ENCODE assay signal across 23 cellular contexts in the genomic region with DNA sequence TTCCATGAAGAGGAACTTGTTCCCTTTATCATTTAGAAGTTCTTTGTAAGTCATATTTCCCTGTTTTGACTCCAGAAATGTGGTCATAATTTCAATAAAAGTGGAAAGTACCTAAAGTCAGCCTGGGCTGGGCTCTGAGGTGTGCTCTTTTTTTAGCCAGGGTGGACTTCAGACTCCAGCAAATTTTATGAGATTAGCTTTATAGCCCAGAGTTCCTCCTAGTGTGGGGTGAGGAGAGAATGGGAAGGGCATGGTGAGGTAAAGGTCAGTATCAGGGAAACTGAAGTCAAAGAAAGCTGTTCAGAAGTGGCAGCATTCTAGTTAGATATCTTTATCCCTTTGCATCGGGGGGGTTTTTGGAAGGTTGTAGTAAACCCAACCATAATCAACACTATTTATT.
A peak's percentile ranks its signal among the peaks of the same experiment; 100 is the strongest.
DNase-seq lines count a peak whose midpoint lies in the region; ATAC-seq and TF ChIP-seq lines count a peak whose summit lies in the region.
"Had no signal": no experiment of that assay in that cellular context is flagged by ENCODE, and none has a peak within 500 bp of the region (broad histone marks: within the 10 kb centered on the region; RNA-seq: fewer than 3 reads in every experiment).

No MANE protein-coding gene starts in this region.

- no peak for TF ChIP-seq POLR2A in breast epithelium (IDR thresholded peaks at IDR 0.05)
- TF ChIP-seq POLR2A in body of pancreas (IDR thresholded peaks at IDR 0.05) = no peak

- CTCF ChIA-PET in MCF 10A (lab: Yijun Ruan, JAX) = interaction anchor here (0.6 to 1.3 kb wide), 3 partner anchors 11 to 206 kb away, joined by 3 to 6 read pairs (median 4); no protein-coding TSS in a partner anchor

- H3K27me3 Mint-ChIP-seq in MCF 10A (ENCODE audit: insufficient read depth, unreplicated experiment) (no peaks in the 10 kb centered on the region), immature natural killer cell (ENCODE audit: low read depth in 3 of 3) (peaks cover 3 to 8% (median 4%) of the 10 kb centered on the region in 3 donors)

- H3K9me3 Mint-ChIP-seq in MCF 10A (ENCODE audit: unreplicated experiment) = peaks cover 7% of the 10 kb centered on the region
- peaks cover 0 to 3% (median 0%) of the 10 kb centered on the region in 6 donors for H3K9me3 Mint-ChIP-seq in immature natural killer cell
- H3K9me3 Mint-ChIP-seq: CD4-positive, alpha-beta memory T cell had no signal

- H3K9me3 ChIP-seq in breast epithelium (no peaks in the 10 kb centered on the region), body of pancreas (no peaks in the 10 kb centered on the region), mucosa of descending colon (no peaks in the 10 kb centered on the region), MG63 (no peaks in the 10 kb centered on the region; the same call in 1 of the 2 replicates)
- H3K9me3 ChIP-seq: BLaER1 had no signal

- H3K27ac Mint-ChIP-seq in MCF 10A (ENCODE audit: low read depth, unreplicated experiment) (peak overlapping the region; percentile 52), immature natural killer cell (no peak overlapping the region)
- H3K27ac Mint-ChIP-seq: CD4-positive, alpha-beta memory T cell had no signal

- H3K4me3 ChIP-seq in breast epithelium (no peak overlapping the region), body of pancreas (no peak overlapping the region), mucosa of descending colon (no peak overlapping the region), MG63 (no peak overlapping the region)
- H3K4me3 ChIP-seq: BLaER1 had no signal

- peak; percentile 18 for ATAC-seq in body of pancreas
- peak; percentile 89 for ATAC-seq in mucosa of descending colon
- no peak for ATAC-seq in HG02870 (IDR thresholded peaks at IDR 0.05; ENCODE audit: unreplicated experiment)
- ATAC-seq: HepG2 had no signal

- no peaks in the 10 kb centered on the region for H3K27me3 ChIP-seq in breast epithelium
- no peaks in the 10 kb centered on the region for H3K27me3 ChIP-seq in body of pancreas
- H3K27me3 ChIP-seq in MG63 = no peaks in the 10 kb centered on the region
- H3K27me3 ChIP-seq: BLaER1 had no signal

- intact Hi-C loops in MCF 10A (cut with micrococcal nuclease) = no loop called here
- intact Hi-C loops in breast epithelium (cut with DNase I; ENCODE audit: low total_unique reads) = no loop called here
- intact Hi-C loops in body of pancreas (cut with DNase I) = loop anchor here (10.0 kb wide), 1 partner anchor 207 kb away; no protein-coding TSS in a partner anchor
- intact Hi-C loops in mucosa of descending colon (cut with DNase I, micrococcal nuclease) = no loop called here

- H3K36me3 ChIP-seq in breast epithelium = no peaks in the 10 kb centered on the region
- no peaks in the 10 kb centered on the region for H3K36me3 ChIP-seq in body of pancreas (replicated peaks in 1 of 2; ENCODE audit: insufficient read depth in 1 of 2, low read depth in 2 of 2)
- no peaks in the 10 kb centered on the region for H3K36me3 ChIP-seq in mucosa of descending colon (ENCODE audit: low read depth)
- H3K36me3 ChIP-seq in MG63 = no peaks in the 10 kb centered on the region
- H3K36me3 ChIP-seq: BLaER1 had no signal

- H3K4me3 Mint-ChIP-seq in MCF 10A (ENCODE audit: unreplicated experiment) (no peak overlapping the region), immature natural killer cell (no peak overlapping the region)
- H3K4me3 Mint-ChIP-seq: CD4-positive, alpha-beta memory T cell had no signal

- 62 to 76% methylated on average over 1 of the region's 1 CpG for WGBS in body of pancreas, 2 donors

- H3K4me1 ChIP-seq in breast epithelium (no peaks in the 10 kb centered on the region), body of pancreas (no peaks in the 10 kb centered on the region), mucosa of descending colon (ENCODE audit: low read depth) (peaks cover 20% of the 10 kb centered on the region)
- H3K4me1 ChIP-seq: Caco-2 had no signal

- POLR2A ChIA-PET in MCF 10A (lab: Yijun Ruan, JAX) = interaction anchor here (1.6 kb wide), 1 partner anchor 10 kb away, joined by 4 read pairs; no protein-coding TSS in a partner anchor

- H3K4me1 Mint-ChIP-seq in MCF 10A (ENCODE audit: insufficient read depth, unreplicated experiment) (peaks cover 38% of the 10 kb centered on the region), immature natural killer cell (no peaks in the 10 kb centered on the region)

- H3K27ac ChIP-seq in breast epithelium (no peak overlapping the region), body of pancreas (no peak overlapping the region)
- H3K27ac ChIP-seq: 22Rv1, BLaER1 had no signal

- BruUV-seq in MCF 10A (replicated peaks; lab: Mats Ljungman, UMichigan) = no TSS peak

- TF ChIP-seq CTCF in MCF 10A (IDR thresholded peaks at IDR 0.05; ENCODE audit: unreplicated experiment) = no peak
- no peak for TF ChIP-seq CTCF in breast epithelium (IDR thresholded peaks at IDR 0.05)
- no peak for TF ChIP-seq CTCF in body of pancreas (IDR thresholded peaks at IDR 0.05)
- TF ChIP-seq CTCF in mucosa of descending colon (IDR thresholded peaks at IDR 0.05) = no peak

- H3K36me3 Mint-ChIP-seq in MCF 10A (ENCODE audit: insufficient read depth, unreplicated experiment) = no peaks in the 10 kb centered on the region
- H3K36me3 Mint-ChIP-seq in immature natural killer cell = peaks cover 0 to 9% (median 0%) of the 10 kb centered on the region in 3 donors
- H3K36me3 Mint-ChIP-seq: CD4-positive, alpha-beta memory T cell had no signal

- DNase-seq in MCF 10A (ENCODE audit: unreplicated experiment) (no peak), breast epithelium (ENCODE audit: low spot score in 2 of 2) (no peak), body of pancreas (no peak), mucosa of descending colon (peak in 1 of 3 donors; percentile 72), immature natural killer cell (no peak), midbrain (lab: John Stamatoyannopoulos, UW) (no peak), MG63 (no peak)
- DNase-seq: ACHN; CD4-positive, alpha-beta memory T cell; DND-41; KBM-7; MV-4-11; NCI-H1105 treated with DMSO at 0.1 percent for 48 hours; NCI-H2029 treated with DMSO at 0.1 percent for 48 hours; NCI-H345; NCI-H524; NCI-H82; Right ventricle myocardium superior had no signal
